20 cellular contexts compared by ENCODE assay signal in the genomic region with DNA sequence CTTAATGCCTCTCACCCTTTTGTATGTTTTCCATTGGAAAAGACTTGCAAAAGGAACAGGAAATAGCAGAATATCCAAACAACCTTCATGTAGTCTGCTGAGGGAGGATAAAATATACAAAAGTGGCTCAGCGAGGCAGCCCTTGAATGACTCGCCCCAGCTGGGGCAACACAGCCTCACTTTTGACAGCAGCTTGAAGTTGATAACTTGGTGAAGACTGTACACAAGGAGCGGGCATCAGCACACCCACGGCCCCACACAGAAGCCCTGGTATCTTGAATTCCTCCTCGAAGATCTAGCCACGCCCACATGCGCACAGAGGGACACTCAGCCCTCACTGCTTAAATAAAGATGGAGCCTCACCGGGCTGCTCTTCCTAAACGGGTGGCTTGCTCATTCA.
DNase-seq lines count a peak whose midpoint lies in the region; FAIRE-seq and TF ChIP-seq lines count a peak whose summit lies in the region.
"Had no signal": no experiment of that assay in that cellular context is flagged by ENCODE, and none has a peak within 500 bp of the region (broad histone marks: within the 10 kb centered on the region; RNA-seq: fewer than 3 reads in every experiment).

No MANE protein-coding gene starts in this region.

- peak overlapping the region; percentile 66 for H3K27ac Mint-ChIP-seq in astrocyte (ENCODE audit: unreplicated experiment)

- H3K4me1 Mint-ChIP-seq in astrocyte (ENCODE audit: low read depth, unreplicated experiment): peaks cover 9% of the 10 kb centered on the region
- H3K4me1 Mint-ChIP-seq: CD8-positive, alpha-beta memory T cell had no signal

- no peak overlapping the region for H3K4me3 Mint-ChIP-seq in astrocyte (ENCODE audit: unreplicated experiment)
- H3K4me3 Mint-ChIP-seq: CD8-positive, alpha-beta memory T cell had no signal

- H3K79me2 ChIP-seq in ACC112 (ENCODE audit: control insufficient read depth, insufficient read depth, low read length, unreplicated experiment): no peaks in the 10 kb centered on the region
- no peaks in the 10 kb centered on the region for H3K79me2 ChIP-seq in astrocyte (ENCODE audit: insufficient read depth, low read length)

- H3K9me3 ChIP-seq in astrocyte (ENCODE audit: insufficient read depth, low read depth, low read length) (peaks cover 5% of the 10 kb centered on the region), adrenal gland (replicated peaks in 1 of 3) (no peaks in the 10 kb centered on the region)

- peaks cover 2% of the 10 kb centered on the region for H3K4me1 ChIP-seq in ACC112 (ENCODE audit: control insufficient read depth, insufficient read depth, low read length, unreplicated experiment)
- H3K4me1 ChIP-seq in astrocyte (ENCODE audit: insufficient read depth, low read length): peaks cover 1% of the 10 kb centered on the region
- H3K4me1 ChIP-seq in adrenal gland (replicated peaks in 1 of 2): no peaks in the 10 kb centered on the region

- H3K36me3 ChIP-seq in ACC112 (ENCODE audit: insufficient read depth, low read length) (no peaks in the 10 kb centered on the region), astrocyte (ENCODE audit: insufficient read depth, low read length) (no peaks in the 10 kb centered on the region), brain microvascular endothelial cell (replicated peaks) (no peaks in the 10 kb centered on the region), adrenal gland (replicated peaks in 1 of 2) (no peaks in the 10 kb centered on the region)
- H3K36me3 ChIP-seq: BLaER1 treated with 17β-estradiol and CSF1 and Interleukin-3, amounts not matched to agents 10 nM and 100 nM had no signal

- H3K4me3 ChIP-seq in ACC112 (ENCODE audit: low read depth, low read length): no peak overlapping the region
- no peak overlapping the region for H3K4me3 ChIP-seq in astrocyte (ENCODE audit: insufficient read depth, low read depth, low read length)
- H3K4me3 ChIP-seq in brain microvascular endothelial cell (ENCODE audit: low read depth, low read length): no peak overlapping the region
- no peak overlapping the region for H3K4me3 ChIP-seq in adrenal gland
- H3K4me3 ChIP-seq: BLaER1 treated with 17β-estradiol and CSF1 and Interleukin-3, amounts not matched to agents 10 nM and 100 nM had no signal

- H3K27me3 ChIP-seq in ACC112 (ENCODE audit: insufficient read depth, low read length): no peaks in the 10 kb centered on the region
- no peaks in the 10 kb centered on the region for H3K27me3 ChIP-seq in astrocyte (ENCODE audit: insufficient read depth, low read length)
- no peaks in the 10 kb centered on the region for H3K27me3 ChIP-seq in brain microvascular endothelial cell (replicated peaks)
- H3K27me3 ChIP-seq in adrenal gland: no peaks in the 10 kb centered on the region

- TF ChIP-seq CTCF in astrocyte (IDR thresholded peaks at IDR 0.05; ENCODE audit: insufficient read depth, low read depth, low read length) (no peak), brain microvascular endothelial cell (IDR thresholded peaks at IDR 0.05; ENCODE audit: low read depth, low read length, missing control alignments) (no peak), adrenal gland (IDR thresholded peaks at IDR 0.05) (no peak)

- H3K27me3 Mint-ChIP-seq in astrocyte (ENCODE audit: low read depth, unreplicated experiment): no peaks in the 10 kb centered on the region

- H3K27ac ChIP-seq in ACC112 (ENCODE audit: low read depth, low read length) (no peak overlapping the region), astrocyte (ENCODE audit: low read depth, low read length) (no peak overlapping the region), brain microvascular endothelial cell (no peak overlapping the region), adrenal gland (no peak overlapping the region)
- H3K27ac ChIP-seq: 22Rv1; BLaER1 treated with 17β-estradiol and CSF1 and Interleukin-3, amounts not matched to agents 10 nM and 100 nM had no signal

- peaks cover 10% of the 10 kb centered on the region for H3K9me3 Mint-ChIP-seq in astrocyte (ENCODE audit: unreplicated experiment)

- DNase-seq in M059J (ENCODE audit: low read depth) (peak; percentile 47), astrocyte (ENCODE audit: low read depth) (no peak), iris pigment epithelial cell (ENCODE audit: low read depth) (peak; percentile 42), posterior cingulate gyrus (no peak), brain microvascular endothelial cell (no peak), adrenal gland (no peak)
- DNase-seq in activated CD8-positive, alpha-beta memory T cell treated with anti-CD3 and anti-CD28 coated beads, Interleukin-2, amount 50 U/mL, for 4 hours: no peak
- DNase-seq: CD8-positive, alpha-beta memory T cell; DND-41; GF-D8; NCI-H1417; NCI-H1930; NCI-H748 treated with DMSO at 0.1 percent for 48 hours; OCI-M1; SIG-M5 had no signal

- no peaks in the 10 kb centered on the region for H4K20me1 ChIP-seq in astrocyte (ENCODE audit: insufficient read depth, low read length)

- in situ Hi-C loops in brain microvascular endothelial cell (cut with HindIII; ENCODE audit: low pct_ligation_motif_present, low sequenced_read_pairs): no loop called here

- TF ChIP-seq POLR2A in adrenal gland (IDR thresholded peaks at IDR 0.05): no peak

- WGBS in adrenal gland, 4 donors: 84 to 92% (median 88%) methylated on average over 6 to 9 of the region's 9 CpGs

- intact Hi-C loops in posterior cingulate gyrus (cut with DNase I) (no loop called here), adrenal gland (cut with DNase I) (no loop called here)

- no peak for FAIRE-seq in astrocyte (lab: Jason Lieb, UNC)
- FAIRE-seq: GM12891, H1 had no signal

- H2AFZ ChIP-seq in ACC112 (ENCODE audit: low read length, unreplicated experiment) (peak overlapping the region; percentile 4), astrocyte (ENCODE audit: low read depth, low read length) (no peak overlapping the region)

- H3K9ac ChIP-seq in astrocyte (ENCODE audit: low read length): no peak overlapping the region
- H3K9ac ChIP-seq: BLaER1 treated with 17β-estradiol and CSF1 and Interleukin-3, amounts not matched to agents 10 nM and 100 nM had no signal

- no peak overlapping the region for H3K4me2 ChIP-seq in astrocyte (ENCODE audit: low read length)
- H3K4me2 ChIP-seq: BLaER1 treated with 17β-estradiol and CSF1 and Interleukin-3, amounts not matched to agents 10 nM and 100 nM had no signal

- H3K36me3 Mint-ChIP-seq in astrocyte (ENCODE audit: low read depth, unreplicated experiment): peaks cover 2% of the 10 kb centered on the region
- H3K36me3 Mint-ChIP-seq: CD8-positive, alpha-beta memory T cell had no signal

Comparison
In these comparisons a context has a peak if more than half of its experiments do, and no peak if none do; other contexts are left out.
1. DNase-seq: peak in M059J (single experiment) and iris pigment epithelial cell (single experiment); none in astrocyte (single experiment), posterior cingulate gyrus (0 of 10), activated CD8-positive, alpha-beta memory T cell treated with anti-CD3 and anti-CD28 coated beads, Interleukin-2, amount 50 U/mL, for 4 hours (single experiment), brain microvascular endothelial cell (single experiment) and adrenal gland (0 of 7).